In the genomic region with DNA sequence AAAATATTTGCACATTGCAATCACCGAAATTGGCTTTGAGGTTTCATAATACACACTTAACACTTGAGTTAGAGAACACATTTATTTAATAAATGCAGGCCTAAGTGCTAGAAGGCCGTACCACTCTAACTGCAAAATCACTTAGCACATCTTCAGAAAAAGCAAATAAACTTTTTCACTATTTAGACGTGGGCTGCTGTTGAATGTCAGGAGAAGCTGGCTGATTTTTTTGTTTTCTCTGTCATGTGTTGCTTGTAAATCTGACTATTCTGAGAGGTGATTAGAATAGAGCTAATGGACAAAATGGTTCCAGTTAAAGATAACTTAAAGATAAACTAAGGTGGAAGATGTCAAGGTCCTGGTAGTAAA, we compare ENCODE assay signal across 18 cellular contexts.
A peak's percentile ranks its signal among the peaks of the same experiment; 100 is the strongest.
DNase-seq lines count a peak whose midpoint lies in the region; ATAC-seq and TF ChIP-seq lines count a peak whose summit lies in the region.
"Had no signal": no experiment of that assay in that cellular context is flagged by ENCODE, and none has a peak within 500 bp of the region (broad histone marks: within the 10 kb centered on the region; RNA-seq: fewer than 3 reads in every experiment).

No MANE protein-coding gene starts in this region.

- no peaks in the 10 kb centered on the region for H3K9me3 ChIP-seq in WERI-Rb-1 (ENCODE audit: severe bottlenecking)
- H3K9me3 ChIP-seq: heart right ventricle had no signal

- in situ Hi-C loops in GM13976 (cut with MboI; ENCODE audit: low sequenced_read_pairs, unreplicated experiment), result no loop called here

- no peaks in the 10 kb centered on the region for H3K9me3 Mint-ChIP-seq in stimulated activated naive CD8-positive, alpha-beta T cell treated with anti-CD3 and anti-CD28 coated beads, Interleukin-15, Interleukin-2, amounts not matched to agents 100 ng/mL and 50 ng/mL, for 24 hours
- no peaks in the 10 kb centered on the region for H3K9me3 Mint-ChIP-seq in activated naive CD8-positive, alpha-beta T cell treated with anti-CD3 and anti-CD28 coated beads for 36 hours
- H3K9me3 Mint-ChIP-seq in naive B cell, result no peaks in the 10 kb centered on the region
- H3K9me3 Mint-ChIP-seq: activated naive CD8-positive, alpha-beta T cell treated with anti-CD3 and anti-CD28 coated beads, Interleukin-2, amount 10 ng/mL, durations not matched to agents 7 days and 5 days; endodermal cell; H9; immature natural killer cell; stimulated activated effector memory CD8-positive, alpha-beta T cell treated with anti-CD3 and anti-CD28 coated beads, Interleukin-12 subunit alpha, Interleukin-12 subunit beta, amount 100 ng/mL, for 72 hours had no signal

- ATAC-seq in stimulated activated naive CD8-positive, alpha-beta T cell treated with anti-CD3 and anti-CD28 coated beads, Interleukin-15, Interleukin-2, amounts not matched to agents 100 U/mL and 50 U/mL, for 24 hours, result no peak
- ATAC-seq in naive B cell (ENCODE audit: low read depth in 2 of 2) (no peak), HG03342 (IDR thresholded peaks at IDR 0.05; ENCODE audit: unreplicated experiment) (no peak), esophagus mucosa (no peak)
- ATAC-seq: activated CD4-positive, alpha-beta T cell treated with anti-CD3 and anti-CD28 coated beads for 36 hours; heart right ventricle; stimulated activated effector memory CD8-positive, alpha-beta T cell treated with anti-CD3 and anti-CD28 coated beads, Interleukin-12 subunit alpha, Interleukin-12 subunit beta, amount 100 ng/mL, for 72 hours had no signal

- no peaks in the 10 kb centered on the region for H3K27me3 ChIP-seq in WERI-Rb-1 (ENCODE audit: insufficient read depth, low read depth, severe bottlenecking)
- H3K27me3 ChIP-seq: heart right ventricle had no signal

- no peak for DNase-seq in stimulated activated naive CD8-positive, alpha-beta T cell treated with anti-CD3 and anti-CD28 coated beads, Interleukin-15, Interleukin-2, amounts not matched to agents 100 U/mL and 50 U/mL, for 24 hours
- DNase-seq in activated naive CD8-positive, alpha-beta T cell treated with anti-CD3 and anti-CD28 coated beads for 36 hours, result no peak
- no peak for DNase-seq in naive B cell
- no peak for DNase-seq in WERI-Rb-1
- no peak for DNase-seq in GM13976 (ENCODE audit: low spot score)
- DNase-seq: activated CD4-positive, alpha-beta T cell treated with anti-CD3 and anti-CD28 coated beads for 36 hours; activated naive CD8-positive, alpha-beta T cell treated with anti-CD3 and anti-CD28 coated beads, Interleukin-2, amount 10 ng/mL, durations not matched to agents 7 days and 5 days; endodermal cell; H9; heart right ventricle; immature natural killer cell; NCI-H1092; NCI-H2107; NCI-H526 had no signal

- H3K36me3 ChIP-seq in WERI-Rb-1, result no peaks in the 10 kb centered on the region
- H3K36me3 ChIP-seq: heart right ventricle had no signal

- H3K27ac ChIP-seq in WERI-Rb-1, result no peak overlapping the region
- H3K27ac ChIP-seq: heart right ventricle had no signal

- no peaks in the 10 kb centered on the region for H3K36me3 Mint-ChIP-seq in stimulated activated naive CD8-positive, alpha-beta T cell treated with anti-CD3 and anti-CD28 coated beads, Interleukin-15, Interleukin-2, amounts not matched to agents 100 ng/mL and 50 ng/mL, for 24 hours (ENCODE audit: low read depth)
- H3K36me3 Mint-ChIP-seq in activated naive CD8-positive, alpha-beta T cell treated with anti-CD3 and anti-CD28 coated beads for 36 hours, result peaks cover 15% of the 10 kb centered on the region
- H3K36me3 Mint-ChIP-seq in naive B cell, result peaks cover 0 to 4% of the 10 kb centered on the region in 2 donors
- H3K36me3 Mint-ChIP-seq: immature natural killer cell; stimulated activated effector memory CD8-positive, alpha-beta T cell treated with anti-CD3 and anti-CD28 coated beads, Interleukin-12 subunit alpha, Interleukin-12 subunit beta, amount 100 ng/mL, for 72 hours had no signal

- H3K4me3 Mint-ChIP-seq in stimulated activated naive CD8-positive, alpha-beta T cell treated with anti-CD3 and anti-CD28 coated beads, Interleukin-15, Interleukin-2, amounts not matched to agents 100 ng/mL and 50 ng/mL, for 24 hours, result no peak overlapping the region
- no peak overlapping the region for H3K4me3 Mint-ChIP-seq in activated naive CD8-positive, alpha-beta T cell treated with anti-CD3 and anti-CD28 coated beads for 36 hours
- no peak overlapping the region for H3K4me3 Mint-ChIP-seq in naive B cell
- H3K4me3 Mint-ChIP-seq: activated CD4-positive, alpha-beta T cell treated with anti-CD3 and anti-CD28 coated beads for 36 hours; activated naive CD8-positive, alpha-beta T cell treated with anti-CD3 and anti-CD28 coated beads, Interleukin-2, amount 10 ng/mL, durations not matched to agents 7 days and 5 days; endodermal cell; H9; immature natural killer cell; stimulated activated effector memory CD8-positive, alpha-beta T cell treated with anti-CD3 and anti-CD28 coated beads, Interleukin-12 subunit alpha, Interleukin-12 subunit beta, amount 100 ng/mL, for 72 hours had no signal

- H3K4me3 ChIP-seq in WERI-Rb-1 (ENCODE audit: low read depth, low read length), result no peak overlapping the region
- H3K4me3 ChIP-seq: heart right ventricle had no signal

- no peaks in the 10 kb centered on the region for H3K27me3 Mint-ChIP-seq in stimulated activated naive CD8-positive, alpha-beta T cell treated with anti-CD3 and anti-CD28 coated beads, Interleukin-15, Interleukin-2, amounts not matched to agents 100 ng/mL and 50 ng/mL, for 24 hours
- H3K27me3 Mint-ChIP-seq in activated naive CD8-positive, alpha-beta T cell treated with anti-CD3 and anti-CD28 coated beads for 36 hours, result no peaks in the 10 kb centered on the region
- H3K27me3 Mint-ChIP-seq in naive B cell, result no peaks in the 10 kb centered on the region
- H3K27me3 Mint-ChIP-seq: activated CD4-positive, alpha-beta T cell treated with anti-CD3 and anti-CD28 coated beads for 36 hours; activated naive CD8-positive, alpha-beta T cell treated with anti-CD3 and anti-CD28 coated beads, Interleukin-2, amount 10 ng/mL, durations not matched to agents 7 days and 5 days had no signal

- peak overlapping the region; percentile 13 for H3K27ac Mint-ChIP-seq in stimulated activated naive CD8-positive, alpha-beta T cell treated with anti-CD3 and anti-CD28 coated beads, Interleukin-15, Interleukin-2, amounts not matched to agents 100 ng/mL and 50 ng/mL, for 24 hours
- H3K27ac Mint-ChIP-seq in activated naive CD8-positive, alpha-beta T cell treated with anti-CD3 and anti-CD28 coated beads for 36 hours, result peak overlapping the region; percentile 38
- peak overlapping the region in 5 of 6 donors; percentile 25 to 88 (median 63) for H3K27ac Mint-ChIP-seq in naive B cell
- H3K27ac Mint-ChIP-seq: activated CD4-positive, alpha-beta T cell treated with anti-CD3 and anti-CD28 coated beads for 36 hours; activated naive CD8-positive, alpha-beta T cell treated with anti-CD3 and anti-CD28 coated beads, Interleukin-2, amount 10 ng/mL, durations not matched to agents 7 days and 5 days; endodermal cell; H9; immature natural killer cell; stimulated activated effector memory CD8-positive, alpha-beta T cell treated with anti-CD3 and anti-CD28 coated beads, Interleukin-12 subunit alpha, Interleukin-12 subunit beta, amount 100 ng/mL, for 72 hours had no signal

- no peaks in the 10 kb centered on the region for H3K4me1 Mint-ChIP-seq in stimulated activated naive CD8-positive, alpha-beta T cell treated with anti-CD3 and anti-CD28 coated beads, Interleukin-15, Interleukin-2, amounts not matched to agents 100 ng/mL and 50 ng/mL, for 24 hours (ENCODE audit: low read depth)
- H3K4me1 Mint-ChIP-seq in activated naive CD8-positive, alpha-beta T cell treated with anti-CD3 and anti-CD28 coated beads for 36 hours, result peaks cover 51% of the 10 kb centered on the region
- peaks cover 30 to 56% (median 39%) of the 10 kb centered on the region in 3 donors for H3K4me1 Mint-ChIP-seq in naive B cell
- H3K4me1 Mint-ChIP-seq: H9; immature natural killer cell; stimulated activated effector memory CD8-positive, alpha-beta T cell treated with anti-CD3 and anti-CD28 coated beads, Interleukin-12 subunit alpha, Interleukin-12 subunit beta, amount 100 ng/mL, for 72 hours had no signal

- TF ChIP-seq CTCF in WERI-Rb-1 (IDR thresholded peaks at IDR 0.05; ENCODE audit: low read depth, low read length) (no peak), GM13976 (IDR thresholded peaks at IDR 0.05; ENCODE audit: borderline replicate concordance, control extremely low read depth, extremely low read depth, insufficient read depth, missing control alignments) (no peak)

Comparison
In these comparisons a context has a peak if more than half of its experiments do, and no peak if none do; other contexts are left out.
1. H3K27ac Mint-ChIP-seq: peak in every context shown above with its lines; median percentile 63 in naive B cell; 38 in activated naive CD8-positive, alpha-beta T cell treated with anti-CD3 and anti-CD28 coated beads for 36 hours; 13 in stimulated activated naive CD8-positive, alpha-beta T cell treated with anti-CD3 and anti-CD28 coated beads, Interleukin-15, Interleukin-2, amounts not matched to agents 100 ng/mL and 50 ng/mL, for 24 hours.